2 cellular contexts compared by ENCODE assay signal in the genomic region with DNA sequence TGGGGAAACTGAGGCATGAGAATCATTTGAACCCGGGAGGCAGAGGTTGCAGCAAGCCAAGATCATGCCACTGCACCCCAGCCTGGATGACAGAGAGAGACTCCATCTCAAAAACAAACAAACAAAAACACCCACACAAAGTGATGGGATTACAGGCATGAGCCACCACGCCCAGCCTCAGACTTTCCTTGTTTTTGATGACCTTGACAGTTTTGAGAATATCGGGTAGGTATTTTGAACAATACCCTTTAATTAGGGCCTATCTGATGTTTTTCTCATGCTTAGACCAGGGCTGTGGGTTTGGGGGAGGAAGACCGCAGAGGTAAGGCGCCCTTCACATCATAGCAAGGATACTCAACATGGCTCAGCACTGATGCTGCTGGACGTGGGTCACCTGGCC.
TF ChIP-seq lines count a peak whose summit lies in the region.

No MANE protein-coding gene starts in this region.

TF ChIP-seq in A549, 52 proteins besides CTCF, POLR2A, EP300 and RAD21 (continued from another document):
- TF ChIP-seq MAFK (IDR thresholded peaks at IDR 0.05; ENCODE audit: partially characterized antibody) (peak; percentile 77), RARB (CRISPR knock-in tag; IDR thresholded peaks at IDR 0.05) (no peak), ZFP36 (IDR thresholded peaks at IDR 0.05; ENCODE audit: borderline replicate concordance, partially characterized antibody) (no peak)
- TF ChIP-seq, protein P1, sequence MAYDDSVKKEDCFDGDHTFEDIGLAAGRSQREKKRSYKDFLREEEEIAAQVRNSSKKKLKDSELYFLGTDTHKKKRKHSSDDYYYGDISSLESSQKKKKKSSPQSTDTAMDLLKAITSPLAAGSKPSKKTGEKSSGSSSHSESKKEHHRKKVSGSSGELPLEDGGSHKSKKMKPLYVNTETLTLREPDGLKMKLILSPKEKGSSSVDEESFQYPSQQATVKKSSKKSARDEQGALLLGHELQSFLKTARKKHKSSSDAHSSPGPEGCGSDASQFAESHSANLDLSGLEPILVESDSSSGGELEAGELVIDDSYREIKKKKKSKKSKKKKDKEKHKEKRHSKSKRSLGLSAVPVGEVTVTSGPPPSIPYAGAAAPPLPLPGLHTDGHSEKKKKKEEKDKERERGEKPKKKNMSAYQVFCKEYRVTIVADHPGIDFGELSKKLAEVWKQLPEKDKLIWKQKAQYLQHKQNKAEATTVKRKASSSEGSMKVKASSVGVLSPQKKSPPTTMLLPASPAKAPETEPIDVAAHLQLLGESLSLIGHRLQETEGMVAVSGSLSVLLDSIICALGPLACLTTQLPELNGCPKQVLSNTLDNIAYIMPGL (CRISPR knock-in tag; IDR thresholded peaks at IDR 0.05; ENCODE audit: borderline replicate concordance) = no peak
- TF ChIP-seq, protein P2, sequence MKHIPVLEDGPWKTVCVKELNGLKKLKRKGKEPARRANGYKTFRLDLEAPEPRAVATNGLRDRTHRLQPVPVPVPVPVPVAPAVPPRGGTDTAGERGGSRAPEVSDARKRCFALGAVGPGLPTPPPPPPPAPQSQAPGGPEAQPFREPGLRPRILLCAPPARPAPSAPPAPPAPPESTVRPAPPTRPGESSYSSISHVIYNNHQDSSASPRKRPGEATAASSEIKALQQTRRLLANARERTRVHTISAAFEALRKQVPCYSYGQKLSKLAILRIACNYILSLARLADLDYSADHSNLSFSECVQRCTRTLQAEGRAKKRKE (CRISPR knock-in tag; IDR thresholded peaks at IDR 0.05; ENCODE audit: low read depth) = no peak

TF ChIP-seq in IMR-90, 13 proteins besides CTCF, POLR2A, EP300 and RAD21 (continued from another document):
- TF ChIP-seq BHLHE40 (IDR thresholded peaks at IDR 0.05; ENCODE audit: low read depth, low read length) = no peak
- no peak for TF ChIP-seq RCOR1 (IDR thresholded peaks at IDR 0.05; ENCODE audit: insufficient replicate concordance, low read length)
- TF ChIP-seq MAZ (IDR thresholded peaks at IDR 0.05; ENCODE audit: borderline replicate concordance, low read depth, low read length) = no peak
